7 cellular contexts compared by ENCODE assay signal in genomic region chr2:62014102-62014501, GRCh38.
DNase-seq lines count a peak whose midpoint lies in the region; ATAC-seq and TF ChIP-seq lines count a peak whose summit lies in the region.

No MANE protein-coding gene starts in this region.

- H3K27ac ChIP-seq in thoracic aorta: peak overlapping the region in 1 of 2 donors; percentile 34

- CTCF ChIA-PET in GM10248 (lab: Yijun Ruan, JAX): no interaction called here

- peak; percentile 34 for TF ChIP-seq CTCF in thoracic aorta (IDR thresholded peaks at IDR 0.05)
- TF ChIP-seq CTCF in GM10248 (IDR thresholded peaks at IDR 0.05; ENCODE audit: control extremely low read depth, extremely low read depth, low read depth, missing control alignments): no peak

- POLR2A ChIA-PET in GM10248 (lab: Yijun Ruan, JAX): no interaction called here

- H3K36me3 ChIP-seq in thoracic aorta: no peaks in the 10 kb centered on the region

- H3K4me3 ChIP-seq in thoracic aorta: no peak overlapping the region

- ATAC-seq in thoracic aorta (ENCODE audit: insufficient number of reproducible peaks, low FRiP score, low read depth): peak; percentile 98
- no peak for ATAC-seq in GM21528 (IDR thresholded peaks at IDR 0.05; ENCODE audit: low FRiP score, unreplicated experiment)
- ATAC-seq in HG03159 (IDR thresholded peaks at IDR 0.05; ENCODE audit: unreplicated experiment): no peak

- DNase-seq in MV-4-11 (lab: John Stamatoyannopoulos, UW): peak; percentile 34
- DNase-seq in anterior cingulate cortex (lab: John Stamatoyannopoulos, UW): peak; percentile 4 to 92 (median 68)
- DNase-seq in hypothalamus (lab: John Stamatoyannopoulos, UW): peak in 45 of 51 donors; percentile 1 to 90 (median 46)
- peak; percentile 64 for DNase-seq in thoracic aorta (ENCODE audit: low spot score)
- DNase-seq in GM10248 (ENCODE audit: extremely low spot score): no peak

- H3K27me3 ChIP-seq in thoracic aorta (replicated peaks; ENCODE audit: insufficient read depth): no peaks in the 10 kb centered on the region

- H3K4me1 ChIP-seq in thoracic aorta (ENCODE audit: control insufficient read depth in 1 of 2, low read depth in 2 of 2): peaks cover 6 to 10% of the 10 kb centered on the region in 2 donors

- H3K9me3 ChIP-seq in thoracic aorta: no peaks in the 10 kb centered on the region
